In genomic region chr1:58585591-58586151, GRCh38 we compare ENCODE assay signal across 1 cellular context.
A peak's percentile ranks its signal among the peaks of the same experiment; 100 is the strongest.
TF ChIP-seq lines count a peak whose summit lies in the region.

No MANE protein-coding gene starts in this region.

TF ChIP-seq in HepG2, 621 proteins besides CTCF, POLR2A, EP300 and RAD21:
- no peak for TF ChIP-seq ZNF569 (CRISPR knock-in tag; IDR thresholded peaks at IDR 0.05; ENCODE audit: borderline replicate concordance)
- TF ChIP-seq CEBPB (IDR thresholded peaks at IDR 0.05; ENCODE audit: borderline replicate concordance, low read depth, low read length) = peak; percentile 45; the same call in 1 of the 2 replicates
